ENCODE assay signal across 24 cellular contexts in genomic region chr15:100573526-100573925, GRCh38. TPM values are rescaled to one million over a fixed set of nuclear protein-coding genes. Genes with fewer than 3 reads are reported as not detected.
A peak's percentile ranks its signal among the peaks of the same experiment; 100 is the strongest.
DNase-seq lines count a peak whose midpoint lies in the region; ATAC-seq and TF ChIP-seq lines count a peak whose summit lies in the region.
"Had no signal": no experiment of that assay in that cellular context is flagged by ENCODE, and none has a peak within 500 bp of the region (broad histone marks: within the 10 kb centered on the region; RNA-seq: fewer than 3 reads in every experiment).

No MANE protein-coding gene starts in this region.

- no peak for TF ChIP-seq CTCF in transverse colon (IDR thresholded peaks at IDR 0.05)

- peaks cover 34% of the 10 kb centered on the region for H3K4me1 Mint-ChIP-seq in T-helper 2 cell treated with Interferon-gamma antibody and Interleukin-4, amounts not matched to agents 5 μg/mL and 100 μg/mL, for 36 hours (ENCODE audit: low read depth)
- H3K4me1 Mint-ChIP-seq in activated naive CD4-positive, alpha-beta T cell treated with anti-CD3 and anti-CD28 coated beads, Interleukin-2, amount 10 ng/mL, durations not matched to agents 7 days and 5 days: peaks cover 78% of the 10 kb centered on the region
- H3K4me1 Mint-ChIP-seq in activated CD4-positive, alpha-beta memory T cell treated with anti-CD3 and anti-CD28 coated beads for 36 hours (ENCODE audit: low read depth): peaks cover 56% of the 10 kb centered on the region
- peaks cover 28 to 61% (median 57%) of the 10 kb centered on the region in 4 donors for H3K4me1 Mint-ChIP-seq in naive thymus-derived CD8-positive, alpha-beta T cell

- DNase-seq in T-helper 2 cell treated with Interferon-gamma antibody and Interleukin-4, amounts not matched to agents 5 μg/mL and 100 μg/mL, for 36 hours (ENCODE audit: low spot score): no peak
- DNase-seq in T-helper 2 cell: no peak
- no peak for DNase-seq in activated naive CD4-positive, alpha-beta T cell treated with anti-CD3 and anti-CD28 coated beads, Interleukin-2, amount 10 ng/mL, durations not matched to agents 7 days and 5 days
- no peak for DNase-seq in activated naive CD4-positive, alpha-beta T cell treated with Interleukin-2 at 50 U/mL for 16 hours
- no peak for DNase-seq in activated CD4-positive, alpha-beta memory T cell treated with anti-CD3 and anti-CD28 coated beads for 36 hours
- DNase-seq in naive thymus-derived CD8-positive, alpha-beta T cell: no peak
- DNase-seq in central memory CD4-positive, alpha-beta T cell: no peak
- DNase-seq in transverse colon: no peak
- DNase-seq: 8988T; Calu3; GF-D8; GM23248; HCEC 1CT; IMR-90; Karpas-422; NCI-H1436; NCI-H1930; NCI-H446 treated with DMSO at 0.1 percent for 48 hours; NCI-H748 treated with DMSO at 0.1 percent for 48 hours; NK-92 treated with Interleukin-12 subunit alpha and Interleukin-12 subunit beta, amount 100 ng/mL, for 24 hours; Peyer's patch had no signal

- H3K9me3 ChIP-seq in transverse colon: no peaks in the 10 kb centered on the region
- H3K9me3 ChIP-seq: Peyer's patch had no signal

- intact Hi-C loops in activated CD4-positive, alpha-beta memory T cell treated with anti-CD3 and anti-CD28 coated beads for 36 hours (cut with micrococcal nuclease): loop anchor here (2.0 kb wide), 1 partner anchor 29 kb away; the partner anchor contains the start of genes ASB7 and LINS1
- intact Hi-C loops in transverse colon (cut with DNase I; ENCODE audit: low total_unique reads): loop anchor here (2.0 kb wide), 1 partner anchor 223 kb away; no protein-coding TSS in a partner anchor

- CTCF ChIA-PET in activated naive CD4-positive, alpha-beta T cell treated with anti-CD3 and anti-CD28 coated beads, Interleukin-2, amount 10 ng/mL, durations not matched to agents 7 days and 5 days (lab: Charles Lee): interaction anchor here (0.7 to 2.8 kb wide), 7 partner anchors 22 to 231 kb away, joined by 3 to 42 read pairs (median 6); partner anchors contain the start of gene ADAMTS17
- CTCF ChIA-PET in activated CD4-positive, alpha-beta memory T cell treated with anti-CD3 and anti-CD28 coated beads for 36 hours (lab: Charles Lee): interaction anchor here (0.6 to 6.1 kb wide), 10 partner anchors 12 to 725 kb away, joined by 3 to 95 read pairs (median 4); partner anchors contain the start of gene LINS1

- no peak for TF ChIP-seq POLR2A in transverse colon (IDR thresholded peaks at IDR 0.05)

- TF ChIP-seq EP300 in transverse colon (IDR thresholded peaks at IDR 0.05; ENCODE audit: low read depth): no peak

- no peak overlapping the region for H3K4me3 Mint-ChIP-seq in T-helper 2 cell treated with Interferon-gamma antibody and Interleukin-4, amounts not matched to agents 5 μg/mL and 100 μg/mL, for 36 hours
- no peak overlapping the region for H3K4me3 Mint-ChIP-seq in activated naive CD4-positive, alpha-beta T cell treated with anti-CD3 and anti-CD28 coated beads, Interleukin-2, amount 10 ng/mL, durations not matched to agents 7 days and 5 days
- H3K4me3 Mint-ChIP-seq in activated CD4-positive, alpha-beta memory T cell treated with anti-CD3 and anti-CD28 coated beads for 36 hours: no peak overlapping the region
- no peak overlapping the region for H3K4me3 Mint-ChIP-seq in naive thymus-derived CD8-positive, alpha-beta T cell
- H3K4me3 Mint-ChIP-seq: B cell had no signal

- H3K36me3 ChIP-seq in transverse colon: peaks cover 0 to 12% (median 4%) of the 10 kb centered on the region in 4 donors

- POLR2A ChIA-PET in activated CD4-positive, alpha-beta memory T cell treated with anti-CD3 and anti-CD28 coated beads for 36 hours (lab: Charles Lee): interaction anchor here (1.1 to 1.8 kb wide), 3 partner anchors 23 to 223 kb away, joined by 3 to 5 read pairs (median 4); no protein-coding TSS in a partner anchor
- POLR2A ChIA-PET in naive thymus-derived CD8-positive, alpha-beta T cell (lab: Charles Lee): interaction anchor here (0.7 to 3.4 kb wide), 4 partner anchors 16 to 224 kb away, joined by 3 to 16 read pairs (median 7); partner anchors contain the start of genes ASB7 and LINS1

- H3K9me3 Mint-ChIP-seq in T-helper 2 cell treated with Interferon-gamma antibody and Interleukin-4, amounts not matched to agents 5 μg/mL and 100 μg/mL, for 36 hours: no peaks in the 10 kb centered on the region
- peaks cover 5% of the 10 kb centered on the region for H3K9me3 Mint-ChIP-seq in activated naive CD4-positive, alpha-beta T cell treated with anti-CD3 and anti-CD28 coated beads, Interleukin-2, amount 10 ng/mL, durations not matched to agents 7 days and 5 days
- no peaks in the 10 kb centered on the region for H3K9me3 Mint-ChIP-seq in activated CD4-positive, alpha-beta memory T cell treated with anti-CD3 and anti-CD28 coated beads for 36 hours
- H3K9me3 Mint-ChIP-seq in naive thymus-derived CD8-positive, alpha-beta T cell: no peaks in the 10 kb centered on the region

- no peaks in the 10 kb centered on the region for H3K27me3 ChIP-seq in transverse colon
- H3K27me3 ChIP-seq: Peyer's patch had no signal

- ATAC-seq in naive thymus-derived CD8-positive, alpha-beta T cell: no peak
- ATAC-seq: GM12878 had no signal

- H3K27ac ChIP-seq in transverse colon: no peak overlapping the region
- H3K27ac ChIP-seq: GM23248, Peyer's patch had no signal

- peaks cover 79% of the 10 kb centered on the region for H3K36me3 Mint-ChIP-seq in T-helper 2 cell treated with Interferon-gamma antibody and Interleukin-4, amounts not matched to agents 5 μg/mL and 100 μg/mL, for 36 hours (ENCODE audit: low read depth)
- peaks cover 83% of the 10 kb centered on the region for H3K36me3 Mint-ChIP-seq in activated naive CD4-positive, alpha-beta T cell treated with anti-CD3 and anti-CD28 coated beads, Interleukin-2, amount 10 ng/mL, durations not matched to agents 7 days and 5 days
- peaks cover 54% of the 10 kb centered on the region for H3K36me3 Mint-ChIP-seq in activated CD4-positive, alpha-beta memory T cell treated with anti-CD3 and anti-CD28 coated beads for 36 hours
- H3K36me3 Mint-ChIP-seq in naive thymus-derived CD8-positive, alpha-beta T cell: peaks cover 0 to 63% (median 25%) of the 10 kb centered on the region in 3 donors

- H3K27ac Mint-ChIP-seq in T-helper 2 cell treated with Interferon-gamma antibody and Interleukin-4, amounts not matched to agents 5 μg/mL and 100 μg/mL, for 36 hours: peak overlapping the region; percentile 3
- peak overlapping the region; percentile 73 for H3K27ac Mint-ChIP-seq in activated naive CD4-positive, alpha-beta T cell treated with anti-CD3 and anti-CD28 coated beads, Interleukin-2, amount 10 ng/mL, durations not matched to agents 7 days and 5 days
- peak overlapping the region; percentile 83 for H3K27ac Mint-ChIP-seq in activated CD4-positive, alpha-beta memory T cell treated with anti-CD3 and anti-CD28 coated beads for 36 hours
- peak overlapping the region; percentile 18 to 93 (median 84) for H3K27ac Mint-ChIP-seq in naive thymus-derived CD8-positive, alpha-beta T cell
- H3K27ac Mint-ChIP-seq: B cell had no signal

- in situ Hi-C loops in transverse colon (cut with MboI; ENCODE audit: low pct_ligation_motif_present in 1 of 4, low pct_unique_long_range_greater_than_20kb in 1 of 4, low sequenced_read_pairs in 3 of 4): loop anchor here in 3 of 4 donors (5.0 to 25.0 kb wide), 4 partner anchors 226 to 636 kb away; partner anchors contain the start of gene ADAMTS17 (in 2 of the 3)

- no peaks in the 10 kb centered on the region for H3K4me1 ChIP-seq in transverse colon
- H3K4me1 ChIP-seq: Peyer's patch had no signal

- no peak overlapping the region for H3K4me3 ChIP-seq in transverse colon
- H3K4me3 ChIP-seq: GM12878, GM23248, Peyer's patch had no signal

- H3K27me3 Mint-ChIP-seq in T-helper 2 cell treated with Interferon-gamma antibody and Interleukin-4, amounts not matched to agents 5 μg/mL and 100 μg/mL, for 36 hours (ENCODE audit: low read depth): no peaks in the 10 kb centered on the region
- H3K27me3 Mint-ChIP-seq in activated naive CD4-positive, alpha-beta T cell treated with anti-CD3 and anti-CD28 coated beads, Interleukin-2, amount 10 ng/mL, durations not matched to agents 7 days and 5 days: no peaks in the 10 kb centered on the region
- no peaks in the 10 kb centered on the region for H3K27me3 Mint-ChIP-seq in activated CD4-positive, alpha-beta memory T cell treated with anti-CD3 and anti-CD28 coated beads for 36 hours
- H3K27me3 Mint-ChIP-seq in naive thymus-derived CD8-positive, alpha-beta T cell: no peaks in the 10 kb centered on the region
- H3K27me3 Mint-ChIP-seq: B cell had no signal

- 71 to 94% methylated on average over 1 to 4 of the region's 4 CpGs for WGBS in transverse colon (ENCODE audit: low coverage in 1 of 2), 2 donors

RNA-seq across cellular contexts. Expression of gene LINS1, which starts 28.5 kb away (rescaled TPM):
- 10 to 100 TPM; 31.6 to 37.0 TPM for total RNA-seq in activated CD4-positive, alpha-beta memory T cell treated with anti-CD3 and anti-CD28 coated beads for 36 hours
- total RNA-seq in naive thymus-derived CD8-positive, alpha-beta T cell: 10 to 100 TPM; 46.2 to 47.1 TPM
- polyA plus RNA-seq in naive thymus-derived CD8-positive, alpha-beta T cell: 10 to 100 TPM; 41.2 to 71.4 (median 65.7) TPM
- total RNA-seq in transverse colon: 10 to 100 TPM; 24.7 to 48.9 (median 39.2) TPM

RNA-seq across cellular contexts. Expression of gene ASB7, which starts 28.9 kb away (rescaled TPM):
- 10 to 100 TPM; 19.6 to 21.3 TPM for total RNA-seq in activated CD4-positive, alpha-beta memory T cell treated with anti-CD3 and anti-CD28 coated beads for 36 hours
- 10 to 100 TPM; 20.5 to 20.9 TPM for total RNA-seq in naive thymus-derived CD8-positive, alpha-beta T cell
- polyA plus RNA-seq in naive thymus-derived CD8-positive, alpha-beta T cell: 10 to 100 TPM; 12.2 to 13.9 (median 12.7) TPM
- total RNA-seq in transverse colon: 10 to 100 TPM; 29.9 to 45.3 (median 35.3) TPM

RNA-seq across cellular contexts. Expression of gene CERS3, which starts 44.8 kb away (rescaled TPM):
- under 1 TPM; 0.19 to 0.31 TPM for total RNA-seq in activated CD4-positive, alpha-beta memory T cell treated with anti-CD3 and anti-CD28 coated beads for 36 hours
- total RNA-seq in naive thymus-derived CD8-positive, alpha-beta T cell: 1 to 10 TPM; 1.3 to 1.5 TPM
- polyA plus RNA-seq in naive thymus-derived CD8-positive, alpha-beta T cell: under 1 TPM; 0.20 to 0.50 (median 0.22) TPM
- not detected for total RNA-seq in transverse colon
- total RNA-seq: GM12878, GM23248, IMR-90, MCF 10A, Peyer's patch had no signal
- polyA plus RNA-seq: GM12878, GM23248, IMR-90 had no signal

Comparison
In these comparisons a context has a peak if more than half of its experiments do, and no peak if none do; other contexts are left out.
1. H3K27ac Mint-ChIP-seq: peak in every context shown above with its lines; median percentile 84 in naive thymus-derived CD8-positive, alpha-beta T cell; 83 in activated CD4-positive, alpha-beta memory T cell treated with anti-CD3 and anti-CD28 coated beads for 36 hours; 73 in activated naive CD4-positive, alpha-beta T cell treated with anti-CD3 and anti-CD28 coated beads, Interleukin-2, amount 10 ng/mL, durations not matched to agents 7 days and 5 days; 3 in T-helper 2 cell treated with Interferon-gamma antibody and Interleukin-4, amounts not matched to agents 5 μg/mL and 100 μg/mL, for 36 hours.